Comparison of ENCODE assay signal across 15 cellular contexts in genomic region chr5:34977934-34978616, GRCh38. TPM values are rescaled to one million over a fixed set of nuclear protein-coding genes. Genes with fewer than 3 reads are reported as not detected.
A peak's percentile ranks its signal among the peaks of the same experiment; 100 is the strongest.
DNase-seq lines count a peak whose midpoint lies in the region; ATAC-seq and FAIRE-seq lines count a peak whose summit lies in the region.
"Had no signal": no experiment of that assay in that cellular context is flagged by ENCODE, and none has a peak within 500 bp of the region (broad histone marks: within the 10 kb centered on the region; RNA-seq: fewer than 3 reads in every experiment).

No MANE protein-coding gene starts in this region.

- H3K36me3 Mint-ChIP-seq in T-helper 17 cell (ENCODE audit: low read depth), result peaks cover 6% of the 10 kb centered on the region

- ATAC-seq in GM18502 (IDR thresholded peaks at IDR 0.05; ENCODE audit: poor library complexity, unreplicated experiment) (peak; percentile 70), GM19467 (IDR thresholded peaks at IDR 0.05; ENCODE audit: unreplicated experiment) (peak; percentile 92), HG02852 (IDR thresholded peaks at IDR 0.05; ENCODE audit: unreplicated experiment) (peak; percentile 68), HG03442 (IDR thresholded peaks at IDR 0.05; ENCODE audit: unreplicated experiment) (peak; percentile 77), T-helper 17 cell (no peak)
- ATAC-seq: activated T-cell treated with anti-CD3 and anti-CD28 coated beads, Interleukin-2, amount 50 U/mL, for 4 hours; esophagus mucosa had no signal

- DNase-seq in T-helper 17 cell (no peak), frontal cortex (ENCODE audit: low spot score in 2 of 2) (no peak), NCI-H1436 (lab: John Stamatoyannopoulos, UW) (no peak), globus pallidus (ENCODE audit: low spot score) (no peak)
- DNase-seq: activated CD4-positive, alpha-beta T cell treated with anti-CD3 and anti-CD28 coated beads for 1 hour; activated T-cell treated with anti-CD3 and anti-CD28 coated beads, Interleukin-2, amount 50 U/mL, for 4 hours; amniotic stem cell; colonic mucosa; mesenchymal stem cell; spleen had no signal

- no peak overlapping the region for H3K4me3 Mint-ChIP-seq in T-helper 17 cell
- H3K4me3 Mint-ChIP-seq: activated T-cell treated with anti-CD3 and anti-CD28 coated beads, Interleukin-2, amount 50 U/mL, for 4 hours had no signal

- no peak overlapping the region for H3K27ac Mint-ChIP-seq in T-helper 17 cell

- no peaks in the 10 kb centered on the region for H3K9me3 ChIP-seq in T-helper 17 cell (ENCODE audit: control insufficient read depth, low read length, poor library complexity, severe bottlenecking)
- H3K9me3 ChIP-seq: colonic mucosa had no signal

- FAIRE-seq in frontal cortex (lab: Jason Lieb, UNC), result no peak

- H3K27me3 Mint-ChIP-seq in T-helper 17 cell, result no peaks in the 10 kb centered on the region

- no peaks in the 10 kb centered on the region for H3K4me1 Mint-ChIP-seq in T-helper 17 cell

RNA-seq across cellular contexts. Expression of gene DNAJC21, which starts 48.7 kb away (rescaled TPM):
- 10 to 100 TPM; 54.0 to 54.3 TPM for total RNA-seq in T-helper 17 cell
- 21.2 TPM for total RNA-seq in frontal cortex
